ENCODE assay signal across 1 cellular context in the genomic region with DNA sequence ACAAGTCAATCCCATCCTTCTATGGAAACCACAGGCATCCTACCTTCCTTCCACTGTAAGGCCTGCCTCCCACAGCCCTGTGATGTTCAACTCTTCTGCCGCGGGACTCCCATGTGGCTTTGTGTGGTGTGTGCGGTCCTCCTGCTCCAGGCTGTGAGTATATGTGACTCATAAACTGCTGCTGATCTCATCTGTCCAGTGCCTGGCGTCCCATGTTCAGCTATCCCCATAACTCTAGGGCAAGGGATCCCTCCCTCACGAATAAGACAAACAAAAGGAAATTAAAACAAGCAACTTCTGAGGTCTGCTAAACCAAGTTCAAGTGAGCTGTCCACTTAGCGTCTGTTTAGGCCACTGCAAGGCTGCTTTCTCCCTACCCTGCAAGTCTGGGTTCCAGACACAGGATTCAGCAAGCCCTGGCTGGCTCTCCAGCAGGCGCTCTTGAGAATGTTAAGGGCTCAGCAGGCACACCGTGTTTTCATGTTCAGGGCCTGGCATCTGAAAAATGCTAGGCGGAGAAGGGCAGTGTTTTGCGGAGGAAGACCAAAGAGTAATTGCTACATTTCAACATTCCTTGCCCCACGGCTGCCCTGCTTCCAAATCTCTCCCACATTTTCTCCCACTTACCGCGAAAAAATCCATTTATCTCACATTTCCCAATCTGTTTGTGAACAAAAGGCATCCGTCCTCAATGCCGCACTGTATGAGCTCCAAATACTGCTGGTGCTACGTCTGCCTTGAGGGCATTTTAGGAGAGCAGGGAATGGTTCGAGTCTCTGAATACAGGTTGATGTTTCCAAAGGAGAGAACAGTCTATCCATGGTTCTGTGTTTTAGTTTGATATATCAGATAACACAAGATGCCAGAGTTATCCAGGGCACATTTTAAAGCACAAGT.
TF ChIP-seq lines count a peak whose summit lies in the region.

No MANE protein-coding gene starts in this region.

TF ChIP-seq in WTC11, 78 proteins besides CTCF, POLR2A, EP300 and RAD21 (continued from another document):
- TF ChIP-seq, protein P1, sequence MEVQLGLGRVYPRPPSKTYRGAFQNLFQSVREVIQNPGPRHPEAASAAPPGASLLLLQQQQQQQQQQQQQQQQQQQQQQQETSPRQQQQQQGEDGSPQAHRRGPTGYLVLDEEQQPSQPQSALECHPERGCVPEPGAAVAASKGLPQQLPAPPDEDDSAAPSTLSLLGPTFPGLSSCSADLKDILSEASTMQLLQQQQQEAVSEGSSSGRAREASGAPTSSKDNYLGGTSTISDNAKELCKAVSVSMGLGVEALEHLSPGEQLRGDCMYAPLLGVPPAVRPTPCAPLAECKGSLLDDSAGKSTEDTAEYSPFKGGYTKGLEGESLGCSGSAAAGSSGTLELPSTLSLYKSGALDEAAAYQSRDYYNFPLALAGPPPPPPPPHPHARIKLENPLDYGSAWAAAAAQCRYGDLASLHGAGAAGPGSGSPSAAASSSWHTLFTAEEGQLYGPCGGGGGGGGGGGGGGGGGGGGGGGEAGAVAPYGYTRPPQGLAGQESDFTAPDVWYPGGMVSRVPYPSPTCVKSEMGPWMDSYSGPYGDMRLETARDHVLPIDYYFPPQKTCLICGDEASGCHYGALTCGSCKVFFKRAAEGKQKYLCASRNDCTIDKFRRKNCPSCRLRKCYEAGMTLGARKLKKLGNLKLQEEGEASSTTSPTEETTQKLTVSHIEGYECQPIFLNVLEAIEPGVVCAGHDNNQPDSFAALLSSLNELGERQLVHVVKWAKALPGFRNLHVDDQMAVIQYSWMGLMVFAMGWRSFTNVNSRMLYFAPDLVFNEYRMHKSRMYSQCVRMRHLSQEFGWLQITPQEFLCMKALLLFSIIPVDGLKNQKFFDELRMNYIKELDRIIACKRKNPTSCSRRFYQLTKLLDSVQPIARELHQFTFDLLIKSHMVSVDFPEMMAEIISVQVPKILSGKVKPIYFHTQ (CRISPR knock-in tag; IDR thresholded peaks at IDR 0.05) = no peak
